ENCODE assay signal across 8 cellular contexts in genomic region chr18:62715829-62716678, GRCh38. TPM values are rescaled to one million over a fixed set of nuclear protein-coding genes. Genes with fewer than 3 reads are reported as not detected.
DNase-seq lines count a peak whose midpoint lies in the region; ATAC-seq and TF ChIP-seq lines count a peak whose summit lies in the region.

No MANE protein-coding gene starts in this region.

- no peaks in the 10 kb centered on the region for H3K9me3 Mint-ChIP-seq in CD8-positive, alpha-beta memory T cell
- no peaks in the 10 kb centered on the region for H3K9me3 Mint-ChIP-seq in activated naive CD8-positive, alpha-beta T cell treated with anti-CD3 and anti-CD28 coated beads for 36 hours
- H3K9me3 Mint-ChIP-seq in progenitor cell of endocrine pancreas (ENCODE audit: low read depth), result no peaks in the 10 kb centered on the region

- POLR2A ChIA-PET in CD8-positive, alpha-beta memory T cell (lab: Charles Lee), result interaction anchor here (0.7 to 1.7 kb wide), 4 partner anchors 193 to 706 kb away, joined by 3 to 14 read pairs (median 6); partner anchors contain the start of genes VPS4B and ZCCHC2

- ATAC-seq in GM19452 (IDR thresholded peaks at IDR 0.05; ENCODE audit: unreplicated experiment), result peak; percentile 41
- ATAC-seq in HG03469 (IDR thresholded peaks at IDR 0.05; ENCODE audit: unreplicated experiment), result peak; percentile 20

- H3K4me3 Mint-ChIP-seq in CD8-positive, alpha-beta memory T cell, result peak overlapping the region; percentile 61 to 94 (median 83)
- H3K4me3 Mint-ChIP-seq in activated naive CD8-positive, alpha-beta T cell treated with anti-CD3 and anti-CD28 coated beads for 36 hours, result peak overlapping the region; percentile 61
- peak overlapping the region; percentile 79 for H3K4me3 Mint-ChIP-seq in progenitor cell of endocrine pancreas (ENCODE audit: low read depth)

- peak; percentile 38 to 77 (median 64) for DNase-seq in CD8-positive, alpha-beta memory T cell
- DNase-seq in SK-N-DZ (ENCODE audit: low spot score) (peak; percentile 41), cardiac muscle cell (ENCODE audit: low read depth in 1 of 2, low spot score in 1 of 2) (peak; percentile 71 to 72), progenitor cell of endocrine pancreas (ENCODE audit: low spot score, unreplicated experiment) (peak; percentile 35), DMS79 treated with DMSO at 0.1 percent for 48 hours (lab: John Stamatoyannopoulos, UW) (no peak)
- peak; percentile 72 for DNase-seq in activated naive CD8-positive, alpha-beta T cell treated with anti-CD3 and anti-CD28 coated beads for 36 hours

- H3K4me1 ChIP-seq in CD8-positive, alpha-beta memory T cell (ENCODE audit: insufficient read depth, low read length), result peaks cover 17% of the 10 kb centered on the region
- peaks cover 22% of the 10 kb centered on the region for H3K4me1 ChIP-seq in cardiac muscle cell (ENCODE audit: low read depth)

- H3K36me3 ChIP-seq in CD8-positive, alpha-beta memory T cell (ENCODE audit: insufficient read depth, low read length), result no peaks in the 10 kb centered on the region
- H3K36me3 ChIP-seq in cardiac muscle cell, result no peaks in the 10 kb centered on the region

- no peaks in the 10 kb centered on the region for H3K9me3 ChIP-seq in CD8-positive, alpha-beta memory T cell (ENCODE audit: low read length)
- no peaks in the 10 kb centered on the region for H3K9me3 ChIP-seq in cardiac muscle cell (ENCODE audit: low read depth)

- no peaks in the 10 kb centered on the region for H3K27me3 Mint-ChIP-seq in CD8-positive, alpha-beta memory T cell
- H3K27me3 Mint-ChIP-seq in activated naive CD8-positive, alpha-beta T cell treated with anti-CD3 and anti-CD28 coated beads for 36 hours, result peaks cover 3% of the 10 kb centered on the region
- no peaks in the 10 kb centered on the region for H3K27me3 Mint-ChIP-seq in progenitor cell of endocrine pancreas

- peak overlapping the region; percentile 3 for H3K27ac ChIP-seq in CD8-positive, alpha-beta memory T cell (ENCODE audit: low read depth, low read length)
- H3K27ac ChIP-seq in cardiac muscle cell, result peak overlapping the region; percentile 71

- H3K27ac Mint-ChIP-seq in CD8-positive, alpha-beta memory T cell, result peak overlapping the region in 5 of 8 donors; percentile 33 to 57 (median 46)
- H3K27ac Mint-ChIP-seq in activated naive CD8-positive, alpha-beta T cell treated with anti-CD3 and anti-CD28 coated beads for 36 hours, result no peak overlapping the region
- H3K27ac Mint-ChIP-seq in progenitor cell of endocrine pancreas, result no peak overlapping the region

- no peaks in the 10 kb centered on the region for H3K27me3 ChIP-seq in CD8-positive, alpha-beta memory T cell (ENCODE audit: insufficient read depth, low read length, poor library complexity, severe bottlenecking)
- H3K27me3 ChIP-seq in cardiac muscle cell, result no peaks in the 10 kb centered on the region

- H3K4me1 Mint-ChIP-seq in CD8-positive, alpha-beta memory T cell, result peaks cover 35 to 49% (median 47%) of the 10 kb centered on the region in 3 donors
- H3K4me1 Mint-ChIP-seq in activated naive CD8-positive, alpha-beta T cell treated with anti-CD3 and anti-CD28 coated beads for 36 hours, result peaks cover 34% of the 10 kb centered on the region
- peaks cover 35% of the 10 kb centered on the region for H3K4me1 Mint-ChIP-seq in progenitor cell of endocrine pancreas (ENCODE audit: low read depth)

- H3K36me3 Mint-ChIP-seq in CD8-positive, alpha-beta memory T cell, result peaks cover 0 to 6% (median 0%) of the 10 kb centered on the region in 3 donors
- peaks cover 4% of the 10 kb centered on the region for H3K36me3 Mint-ChIP-seq in activated naive CD8-positive, alpha-beta T cell treated with anti-CD3 and anti-CD28 coated beads for 36 hours
- no peaks in the 10 kb centered on the region for H3K36me3 Mint-ChIP-seq in progenitor cell of endocrine pancreas (ENCODE audit: insufficient read depth)

- H3K4me3 ChIP-seq in CD8-positive, alpha-beta memory T cell (ENCODE audit: low read length), result no peak overlapping the region
- peak overlapping the region; percentile 76 for H3K4me3 ChIP-seq in cardiac muscle cell

- CTCF ChIA-PET in CD8-positive, alpha-beta memory T cell (lab: Charles Lee), result interaction anchor here (1.5 to 3.0 kb wide), 5 partner anchors 12 to 301 kb away, joined by 3 to 45 read pairs (median 7); no protein-coding TSS in a partner anchor

- TF ChIP-seq CTCF in cardiac muscle cell (IDR thresholded peaks at IDR 0.05; ENCODE audit: low read depth, low read length) (no peak), progenitor cell of endocrine pancreas (IDR thresholded peaks at IDR 0.05; ENCODE audit: unreplicated experiment) (no peak)

RNA-seq across cellular contexts. Expression of gene PHLPP1, which starts 0.7 kb away (rescaled TPM):
- total RNA-seq in CD8-positive, alpha-beta memory T cell, result 10 to 100 TPM; 13.5 to 14.8 TPM
- polyA plus RNA-seq in CD8-positive, alpha-beta memory T cell, result 0.93 TPM
- 4.3 and 10.0 TPM in 2 replicates for polyA plus RNA-seq in SK-N-DZ (2014; cell fraction: cytosol; rRNA removed)
- polyA plus RNA-seq in SK-N-DZ (2014; cell fraction: nucleus; rRNA removed), result 2.2 and 3.2 TPM in 2 replicates
- 10 to 100 TPM; 10.4 to 11.4 TPM for total RNA-seq in activated naive CD8-positive, alpha-beta T cell treated with anti-CD3 and anti-CD28 coated beads for 36 hours
- total RNA-seq in cardiac muscle cell (13.6 and 25.8 TPM in 2 replicates), progenitor cell of endocrine pancreas (16.5 and 18.0 TPM in 2 replicates)
- 6.3 and 11.3 TPM in 2 replicates for polyA plus RNA-seq in cardiac muscle cell

Comparison
In these comparisons a context has a peak if more than half of its experiments do, and no peak if none do; other contexts are left out.
1. H3K27ac Mint-ChIP-seq: peak in CD8-positive, alpha-beta memory T cell (5 of 8); none in activated naive CD8-positive, alpha-beta T cell treated with anti-CD3 and anti-CD28 coated beads for 36 hours (single experiment) and progenitor cell of endocrine pancreas (single experiment).
2. Peak in every context shown above with its lines, with median percentiles within 50 percentile points of each other: H3K4me3 Mint-ChIP-seq.